ENCODE assay signal across 11 cellular contexts in genomic region chr5:35876922-35877321, GRCh38. TPM values are rescaled to one million over a fixed set of nuclear protein-coding genes. Genes with fewer than 3 reads are reported as not detected.
DNase-seq lines count a peak whose midpoint lies in the region; ATAC-seq and TF ChIP-seq lines count a peak whose summit lies in the region.
"Had no signal": no experiment of that assay in that cellular context is flagged by ENCODE, and none has a peak within 500 bp of the region (broad histone marks: within the 10 kb centered on the region; RNA-seq: fewer than 3 reads in every experiment).

No MANE protein-coding gene starts in this region.

- H3K27ac Mint-ChIP-seq in activated T-cell treated with anti-CD3 and anti-CD28 coated beads, Interleukin-2, amount 50 U/mL, for 72 hours: peak overlapping the region; percentile 96

- H3K4me3 ChIP-seq in RWPE2 (ENCODE audit: severe bottlenecking) (no peak overlapping the region), fibroblast of lung (replicated peaks in 1 of 4; ENCODE audit: control extremely low read depth in 1 of 4, insufficient read depth in 1 of 4, low read depth in 3 of 4, low read length in 4 of 4) (no peak overlapping the region), thymus (ENCODE audit: low read length) (no peak overlapping the region), psoas muscle (no peak overlapping the region)

- ATAC-seq in activated T-cell treated with anti-CD3 and anti-CD28 coated beads, Interleukin-2, amount 50 U/mL, for 72 hours (replicated peaks in 1 of 2): peak; percentile 38 to 41
- ATAC-seq in RWPE2 (ENCODE audit: low read depth) (peak; percentile 94), psoas muscle (no peak), GM19452 (IDR thresholded peaks at IDR 0.05; ENCODE audit: unreplicated experiment) (no peak)

- H2AFZ ChIP-seq in fibroblast of lung (ENCODE audit: low read length): no peak overlapping the region

- H3K36me3 ChIP-seq in RWPE2 (ENCODE audit: low read depth) (no peaks in the 10 kb centered on the region), fibroblast of lung (ENCODE audit: control insufficient read depth, insufficient read depth, low read length) (peaks cover 5% of the 10 kb centered on the region), thymus (ENCODE audit: control insufficient read depth, insufficient read depth) (peaks cover 55% of the 10 kb centered on the region), psoas muscle (ENCODE audit: insufficient read depth in 1 of 2, low read depth in 1 of 2) (no peaks in the 10 kb centered on the region)
- H3K36me3 ChIP-seq: BE2C had no signal

- H3K4me1 ChIP-seq in RWPE2 (ENCODE audit: insufficient read depth, poor library complexity, severe bottlenecking): peaks cover 5% of the 10 kb centered on the region
- no peaks in the 10 kb centered on the region for H3K4me1 ChIP-seq in fibroblast of lung (ENCODE audit: control insufficient read depth, extremely low read depth, insufficient read depth, low read length)
- peaks cover 55% of the 10 kb centered on the region for H3K4me1 ChIP-seq in thymus (ENCODE audit: control insufficient read depth, insufficient read depth, low read length)
- H3K4me1 ChIP-seq in psoas muscle: no peaks in the 10 kb centered on the region
- H3K4me1 ChIP-seq: BE2C had no signal

- intact Hi-C loops in psoas muscle (cut with DNase I): no loop called here

- DNase-seq in activated T-cell treated with anti-CD3 and anti-CD28 coated beads, Interleukin-2, amount 50 U/mL, for 72 hours: no peak
- DNase-seq in activated T-cell treated with anti-CD3 and anti-CD28 coated beads for 4 hours (no peak), RWPE2 (ENCODE audit: low spot score) (no peak), fibroblast of lung (ENCODE audit: low read depth in 2 of 2) (peak; percentile 63 to 73), psoas muscle (no peak), middle frontal gyrus (ENCODE audit: extremely low spot score, low spot score) (no peak)
- DNase-seq: BE2C, NCI-H748 treated with DMSO at 0.1 percent for 48 hours, nucleus accumbens had no signal

- peaks cover 25 to 50% of the 10 kb centered on the region in 2 donors for H3K36me3 Mint-ChIP-seq in activated T-cell treated with anti-CD3 and anti-CD28 coated beads, Interleukin-2, amount 50 U/mL, for 72 hours (ENCODE audit: insufficient read depth in 2 of 2)

- H3K27ac ChIP-seq in RWPE2 (ENCODE audit: poor library complexity, severe bottlenecking): peak overlapping the region; percentile 15
- H3K27ac ChIP-seq in fibroblast of lung (ENCODE audit: insufficient read depth, low read length): no peak overlapping the region
- H3K27ac ChIP-seq in thymus (ENCODE audit: low read depth): peak overlapping the region; percentile 13
- H3K27ac ChIP-seq in psoas muscle: no peak overlapping the region

- TF ChIP-seq CTCF in RWPE2 (IDR thresholded peaks at IDR 0.05; ENCODE audit: poor library complexity, severe bottlenecking) (no peak), fibroblast of lung (conservative IDR thresholded peaks at IDR 0.05 in 1 of 2, IDR thresholded peaks at IDR 0.05 in 1 of 2; ENCODE audit: low read depth in 1 of 2, low read length in 2 of 2) (no peak), psoas muscle (IDR thresholded peaks at IDR 0.05) (no peak)

- no peak overlapping the region for H3K9ac ChIP-seq in fibroblast of lung (ENCODE audit: insufficient read depth, low read length)

- H3K27me3 Mint-ChIP-seq in activated T-cell treated with anti-CD3 and anti-CD28 coated beads, Interleukin-2, amount 50 U/mL, for 72 hours (ENCODE audit: low read depth): no peaks in the 10 kb centered on the region

- H3K4me3 Mint-ChIP-seq in activated T-cell treated with anti-CD3 and anti-CD28 coated beads, Interleukin-2, amount 50 U/mL, for 72 hours: peak overlapping the region; percentile 3 to 80

- 81% methylated on average over 3 of the region's 3 CpGs for WGBS in thymus
- 44 to 53% (median 45%) methylated on average over 3 of the region's 3 CpGs for WGBS in psoas muscle, 3 donors

- no peaks in the 10 kb centered on the region for H3K9me3 ChIP-seq in RWPE2 (ENCODE audit: severe bottlenecking)
- H3K9me3 ChIP-seq in fibroblast of lung (ENCODE audit: control insufficient read depth, insufficient read depth, low read depth, low read length): no peaks in the 10 kb centered on the region
- H3K9me3 ChIP-seq in thymus (ENCODE audit: control insufficient read depth): no peaks in the 10 kb centered on the region
- no peaks in the 10 kb centered on the region for H3K9me3 ChIP-seq in psoas muscle
- H3K9me3 ChIP-seq: BE2C had no signal

- H3K27me3 ChIP-seq in RWPE2 (ENCODE audit: insufficient read depth, poor library complexity, severe bottlenecking) (no peaks in the 10 kb centered on the region), fibroblast of lung (ENCODE audit: control insufficient read depth, insufficient read depth, low read length) (no peaks in the 10 kb centered on the region), thymus (ENCODE audit: control insufficient read depth, insufficient read depth) (no peaks in the 10 kb centered on the region), psoas muscle (ENCODE audit: insufficient read depth in 3 of 3, low read length in 2 of 3) (no peaks in the 10 kb centered on the region)
- H3K27me3 ChIP-seq: BE2C had no signal

- peaks cover 98% of the 10 kb centered on the region for H3K4me1 Mint-ChIP-seq in activated T-cell treated with anti-CD3 and anti-CD28 coated beads, Interleukin-2, amount 50 U/mL, for 72 hours (ENCODE audit: low read depth)

- H3K4me2 ChIP-seq in fibroblast of lung (ENCODE audit: extremely low read depth, insufficient read depth, low read length): no peak overlapping the region

- H4K20me1 ChIP-seq in fibroblast of lung (ENCODE audit: control insufficient read depth, extremely low read depth, insufficient read depth, low read length): no peaks in the 10 kb centered on the region

- no peaks in the 10 kb centered on the region for H3K79me2 ChIP-seq in fibroblast of lung (ENCODE audit: control insufficient read depth, insufficient read depth, low read length)

- H3K9me3 Mint-ChIP-seq in activated T-cell treated with anti-CD3 and anti-CD28 coated beads, Interleukin-2, amount 50 U/mL, for 72 hours: peaks cover under 1 to 1% of the 10 kb centered on the region in 2 donors

RNA-seq across cellular contexts. Expression of gene IL7R, which starts 20.2 kb away (rescaled TPM):
- 100 to 1,000 TPM; 102 to 143 TPM for total RNA-seq in activated T-cell treated with anti-CD3 and anti-CD28 coated beads, Interleukin-2, amount 50 U/mL, for 72 hours
- total RNA-seq in fibroblast of lung (10.3 and 67.9 TPM in 2 replicates), psoas muscle (1 to 10 TPM; 1.0 to 1.9 (median 1.5) TPM)
- polyA plus RNA-seq in fibroblast of lung (195 and 266 TPM in 2 replicates), thymus (167 TPM), psoas muscle (under 1 TPM; 0.21 to 0.25 (median 0.23) TPM)
- polyA plus RNA-seq in fibroblast of lung (2012): 73.9 and 121 TPM in 2 replicates
- polyA minus RNA-seq in fibroblast of lung (ENCODE audit: low replicate concordance): 139 and 186 TPM in 2 replicates

Comparison
In these comparisons a context has a peak if more than half of its experiments do, and no peak if none do; other contexts are left out.
1. ATAC-seq: peak in activated T-cell treated with anti-CD3 and anti-CD28 coated beads, Interleukin-2, amount 50 U/mL, for 72 hours (2 of 2) and RWPE2 (single experiment); none in psoas muscle (0 of 4) and GM19452 (single experiment).
2. DNase-seq: peak in fibroblast of lung (2 of 2); none in activated T-cell treated with anti-CD3 and anti-CD28 coated beads, Interleukin-2, amount 50 U/mL, for 72 hours (0 of 2), activated T-cell treated with anti-CD3 and anti-CD28 coated beads for 4 hours (single experiment), RWPE2 (single experiment), psoas muscle (0 of 2) and middle frontal gyrus (single experiment).
3. H3K27ac ChIP-seq: peak in RWPE2 (single experiment) and thymus (single experiment); none in fibroblast of lung (single experiment) and psoas muscle (single experiment).